Comparison of ENCODE assay signal across 8 cellular contexts in the genomic region with DNA sequence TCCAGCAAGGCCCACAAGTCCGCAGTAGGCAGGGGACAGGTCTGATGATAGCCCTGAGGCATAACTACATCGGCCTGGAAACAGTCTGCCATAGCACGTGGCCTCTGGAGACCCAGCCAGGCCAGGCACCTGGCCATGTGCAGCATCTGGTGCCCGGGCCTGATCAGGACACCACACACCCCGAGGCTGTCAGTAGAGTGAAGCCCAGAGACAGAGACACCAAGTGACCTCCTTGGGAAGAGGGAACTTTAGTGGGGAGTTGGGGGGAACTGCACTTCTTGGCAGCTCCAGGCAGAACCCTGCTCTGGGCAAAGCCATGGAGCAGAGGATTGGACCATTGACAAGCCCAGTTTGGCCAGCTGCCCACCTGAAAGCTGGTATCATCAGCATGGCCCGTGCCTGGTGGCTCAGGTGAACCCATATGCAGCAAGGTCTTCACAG. TPM values are rescaled to one million over a fixed set of nuclear protein-coding genes. Genes with fewer than 3 reads are reported as not detected.
DNase-seq lines count a peak whose midpoint lies in the region; ATAC-seq and TF ChIP-seq lines count a peak whose summit lies in the region.

No MANE protein-coding gene starts in this region.

- peaks cover 7 to 12% (median 7%) of the 10 kb centered on the region in 7 donors for H3K9me3 Mint-ChIP-seq in CD14-positive monocyte
- H3K9me3 Mint-ChIP-seq in activated CD4-positive, alpha-beta memory T cell treated with anti-CD3 and anti-CD28 coated beads for 36 hours, result no peaks in the 10 kb centered on the region

- no peak for TF ChIP-seq CTCF in CD14-positive monocyte (IDR thresholded peaks at IDR 0.05)

- H3K4me3 Mint-ChIP-seq in CD14-positive monocyte, result peak overlapping the region; percentile 89 to 90
- H3K4me3 Mint-ChIP-seq in activated CD4-positive, alpha-beta memory T cell treated with anti-CD3 and anti-CD28 coated beads for 36 hours, result peak overlapping the region; percentile 80

- CTCF ChIA-PET in activated CD4-positive, alpha-beta memory T cell treated with anti-CD3 and anti-CD28 coated beads for 36 hours (lab: Charles Lee), result interaction anchor here (0.9 kb wide), 1 partner anchor 24 kb away, joined by 3 read pairs; no protein-coding TSS in a partner anchor

- intact Hi-C loops in CD14-positive monocyte (cut with micrococcal nuclease) (no loop called here), head of caudate nucleus (cut with DNase I) (no loop called here)
- intact Hi-C loops in activated CD4-positive, alpha-beta memory T cell treated with anti-CD3 and anti-CD28 coated beads for 36 hours (cut with micrococcal nuclease), result no loop called here

- DNase-seq in CD14-positive monocyte (ENCODE audit: low spot score), result no peak
- DNase-seq in activated CD4-positive, alpha-beta memory T cell treated with anti-CD3 and anti-CD28 coated beads for 36 hours, result no peak
- DNase-seq in head of caudate nucleus, result peak in 37 of 42 donors; percentile 15 to 75 (median 40)
- peak; percentile 15 for DNase-seq in pons (ENCODE audit: low spot score)
- no peak for DNase-seq in SIG-M5 (lab: John Stamatoyannopoulos, UW)
- no peak for DNase-seq in activated CD4-positive, alpha-beta T cell treated with anti-CD3 and anti-CD28 coated beads, Interleukin-2, amount 50 U/mL, for 1 hour

- peaks cover 0 to 1% (median 0%) of the 10 kb centered on the region in 3 donors for H3K27me3 Mint-ChIP-seq in CD14-positive monocyte (ENCODE audit: low read depth in 3 of 3)
- no peaks in the 10 kb centered on the region for H3K27me3 Mint-ChIP-seq in activated CD4-positive, alpha-beta memory T cell treated with anti-CD3 and anti-CD28 coated beads for 36 hours

- ATAC-seq in HG02623 (IDR thresholded peaks at IDR 0.05; ENCODE audit: unreplicated experiment) (no peak), GM21423 (IDR thresholded peaks at IDR 0.05; ENCODE audit: unreplicated experiment) (no peak)

- POLR2A ChIA-PET in activated CD4-positive, alpha-beta memory T cell treated with anti-CD3 and anti-CD28 coated beads for 36 hours (lab: Charles Lee), result interaction anchor here (2.2 kb wide), 1 partner anchor 203 kb away, joined by 6 read pairs; no protein-coding TSS in a partner anchor

- H3K4me1 Mint-ChIP-seq in CD14-positive monocyte, result peaks cover 58% of the 10 kb centered on the region
- H3K4me1 Mint-ChIP-seq in activated CD4-positive, alpha-beta memory T cell treated with anti-CD3 and anti-CD28 coated beads for 36 hours (ENCODE audit: low read depth), result peaks cover 47% of the 10 kb centered on the region

- H3K27ac Mint-ChIP-seq in CD14-positive monocyte, result peak overlapping the region in 5 of 7 donors; percentile 35 to 82 (median 75)
- H3K27ac Mint-ChIP-seq in activated CD4-positive, alpha-beta memory T cell treated with anti-CD3 and anti-CD28 coated beads for 36 hours, result peak overlapping the region; percentile 42

- peaks cover 31 to 34% of the 10 kb centered on the region in 2 donors for H3K36me3 Mint-ChIP-seq in CD14-positive monocyte
- H3K36me3 Mint-ChIP-seq in activated CD4-positive, alpha-beta memory T cell treated with anti-CD3 and anti-CD28 coated beads for 36 hours, result peaks cover 10% of the 10 kb centered on the region

RNA-seq across cellular contexts. Expression of gene SHISA5, which starts 1.2 kb away (rescaled TPM):
- polyA plus RNA-seq in CD14-positive monocyte, result 100 to 1,000 TPM; 242 to 266 TPM
- total RNA-seq in activated CD4-positive, alpha-beta memory T cell treated with anti-CD3 and anti-CD28 coated beads for 36 hours, result 10 to 100 TPM; 88.9 to 93.1 TPM

RNA-seq across cellular contexts. Expression of gene PFKFB4, which starts 53.9 kb away (rescaled TPM):
- 10 to 100 TPM; 32.2 to 34.9 TPM for polyA plus RNA-seq in CD14-positive monocyte
- total RNA-seq in activated CD4-positive, alpha-beta memory T cell treated with anti-CD3 and anti-CD28 coated beads for 36 hours, result 10 to 100 TPM; 19.4 to 22.4 TPM

RNA-seq across cellular contexts. Expression of gene ATRIP, which starts 56.2 kb away (rescaled TPM):
- 1 to 10 TPM; 1.8 to 2.8 TPM for polyA plus RNA-seq in CD14-positive monocyte
- 10 to 100 TPM; 13.8 to 14.5 TPM for total RNA-seq in activated CD4-positive, alpha-beta memory T cell treated with anti-CD3 and anti-CD28 coated beads for 36 hours

Comparison
In these comparisons a context has a peak if more than half of its experiments do, and no peak if none do; other contexts are left out.
1. DNase-seq: peak in head of caudate nucleus (37 of 42) and pons (single experiment); none in CD14-positive monocyte (single experiment), activated CD4-positive, alpha-beta memory T cell treated with anti-CD3 and anti-CD28 coated beads for 36 hours (single experiment), SIG-M5 (single experiment) and activated CD4-positive, alpha-beta T cell treated with anti-CD3 and anti-CD28 coated beads, Interleukin-2, amount 50 U/mL, for 1 hour (single experiment).